8 cellular contexts compared by ENCODE assay signal in genomic region chr17:40342575-40343058, GRCh38. TPM values are rescaled to one million over a fixed set of nuclear protein-coding genes. Genes with fewer than 3 reads are reported as not detected.
DNase-seq lines count a peak whose midpoint lies in the region; ATAC-seq, FAIRE-seq and TF ChIP-seq lines count a peak whose summit lies in the region.

No MANE protein-coding gene starts in this region.

- TF ChIP-seq POLR2A in GM12892 (IDR thresholded peaks at IDR 0.05; ENCODE audit: low read depth, low read length): no peak

- H3K4me3 Mint-ChIP-seq in activated naive CD4-positive, alpha-beta T cell treated with anti-CD3 and anti-CD28 coated beads, Interleukin-2, amount 50 U/mL, for 24 hours: peak overlapping the region; percentile 80

- H3K4me3 ChIP-seq in duodenal mucosa (ENCODE audit: low read depth in 1 of 2, low read length in 2 of 2) (peak overlapping the region; percentile 83 to 89), mucosa of descending colon (peak overlapping the region; percentile 69), urinary bladder (ENCODE audit: low read depth, low read length) (peak overlapping the region; percentile 77)

- 6% methylated on average over 30 of the region's 30 CpGs for WGBS in urinary bladder

- no peaks in the 10 kb centered on the region for H3K36me3 ChIP-seq in duodenal mucosa (ENCODE audit: control insufficient read depth in 1 of 2, insufficient read depth in 2 of 2, low read length in 2 of 2)
- H3K36me3 ChIP-seq in mucosa of descending colon (ENCODE audit: low read depth): no peaks in the 10 kb centered on the region
- no peaks in the 10 kb centered on the region for H3K36me3 ChIP-seq in urinary bladder (ENCODE audit: insufficient read depth)

- peak overlapping the region; percentile 76 to 97 for H3K9ac ChIP-seq in duodenal mucosa (ENCODE audit: low read depth in 1 of 2, low read length in 2 of 2)

- no peaks in the 10 kb centered on the region for H3K27me3 ChIP-seq in duodenal mucosa (ENCODE audit: control insufficient read depth in 1 of 2, insufficient read depth in 2 of 2, low read length in 2 of 2)

- no peaks in the 10 kb centered on the region for H3K9me3 ChIP-seq in duodenal mucosa (ENCODE audit: control insufficient read depth in 1 of 2, low read length in 2 of 2)
- no peaks in the 10 kb centered on the region for H3K9me3 ChIP-seq in mucosa of descending colon

- peak overlapping the region; percentile 51 for H3K27ac Mint-ChIP-seq in activated naive CD4-positive, alpha-beta T cell treated with anti-CD3 and anti-CD28 coated beads, Interleukin-2, amount 50 U/mL, for 24 hours

- peaks cover 6% of the 10 kb centered on the region for H3K36me3 Mint-ChIP-seq in activated naive CD4-positive, alpha-beta T cell treated with anti-CD3 and anti-CD28 coated beads, Interleukin-2, amount 50 U/mL, for 24 hours

- peak overlapping the region; percentile 94 for H3K27ac ChIP-seq in duodenal mucosa (ENCODE audit: low read depth, low read length)
- peak overlapping the region; percentile 88 for H3K27ac ChIP-seq in urinary bladder (ENCODE audit: low read depth)

- H3K4me1 Mint-ChIP-seq in activated naive CD4-positive, alpha-beta T cell treated with anti-CD3 and anti-CD28 coated beads, Interleukin-2, amount 50 U/mL, for 24 hours: peaks cover 78% of the 10 kb centered on the region

- no peak for TF ChIP-seq CTCF in mucosa of descending colon (IDR thresholded peaks at IDR 0.05)

- DNase-seq in activated naive CD4-positive, alpha-beta T cell treated with Interleukin-2 at 50 U/mL for 16 hours: no peak
- DNase-seq in mucosa of descending colon (peak in 1 of 3 donors; percentile 63), GM12892 (ENCODE audit: insufficient read length) (no peak), NCI-H2171 (lab: John Stamatoyannopoulos, UW) (no peak)
- DNase-seq in effector CD8-positive, alpha-beta T cell (lab: John Stamatoyannopoulos, UW): no peak

- H3K9me3 Mint-ChIP-seq in activated naive CD4-positive, alpha-beta T cell treated with anti-CD3 and anti-CD28 coated beads, Interleukin-2, amount 50 U/mL, for 24 hours: no peaks in the 10 kb centered on the region

- no peaks in the 10 kb centered on the region for H3K27me3 Mint-ChIP-seq in activated naive CD4-positive, alpha-beta T cell treated with anti-CD3 and anti-CD28 coated beads, Interleukin-2, amount 50 U/mL, for 24 hours

- no peak for FAIRE-seq in GM12892 (lab: Jason Lieb, UNC)

- intact Hi-C loops in mucosa of descending colon (cut with DNase I, micrococcal nuclease): no loop called here

- ATAC-seq in mucosa of descending colon: no peak

- H3K4me1 ChIP-seq in duodenal mucosa (ENCODE audit: control insufficient read depth in 1 of 2, insufficient read depth in 2 of 2, low read length in 2 of 2): peaks cover 46 to 54% of the 10 kb centered on the region in 2 donors
- H3K4me1 ChIP-seq in mucosa of descending colon (ENCODE audit: low read depth): peaks cover 56% of the 10 kb centered on the region
- no peaks in the 10 kb centered on the region for H3K4me1 ChIP-seq in urinary bladder (ENCODE audit: insufficient read depth)

RNA-seq across cellular contexts. Expression of gene GJD3, which starts 21.9 kb away (rescaled TPM):
- total RNA-seq in mucosa of descending colon (1 to 10 TPM in 2 of 3 donors, under 1 TPM in 1; 0.81 to 1.4 (median 1.2) TPM), urinary bladder (not detected)
- polyA plus RNA-seq in urinary bladder: 1.1 TPM
- polyA plus RNA-seq in GM12892 (2012; ENCODE audit: missing spikeins): not detected

RNA-seq across cellular contexts. Expression of gene RARA, which starts 33.6 kb away (rescaled TPM):
- total RNA-seq in mucosa of descending colon: 10 to 100 TPM; 42.2 to 51.2 (median 49.6) TPM
- total RNA-seq in urinary bladder: 10.6 TPM
- polyA plus RNA-seq in urinary bladder: 47.6 TPM
- polyA plus RNA-seq in GM12892 (2012; ENCODE audit: missing spikeins): 24.3 TPM

RNA-seq across cellular contexts. Expression of gene CDC6, which starts 54.9 kb away (rescaled TPM):
- total RNA-seq in mucosa of descending colon (10 to 100 TPM in 1 of 3 donors, 1 to 10 TPM in 2; 4.0 to 14.9 (median 7.4) TPM), urinary bladder (7.9 TPM)
- polyA plus RNA-seq in urinary bladder: 0.71 TPM
- polyA plus RNA-seq in GM12892 (2012; ENCODE audit: missing spikeins): 39.5 TPM
